Comparison of ENCODE assay signal across 1 cellular context in the genomic region with DNA sequence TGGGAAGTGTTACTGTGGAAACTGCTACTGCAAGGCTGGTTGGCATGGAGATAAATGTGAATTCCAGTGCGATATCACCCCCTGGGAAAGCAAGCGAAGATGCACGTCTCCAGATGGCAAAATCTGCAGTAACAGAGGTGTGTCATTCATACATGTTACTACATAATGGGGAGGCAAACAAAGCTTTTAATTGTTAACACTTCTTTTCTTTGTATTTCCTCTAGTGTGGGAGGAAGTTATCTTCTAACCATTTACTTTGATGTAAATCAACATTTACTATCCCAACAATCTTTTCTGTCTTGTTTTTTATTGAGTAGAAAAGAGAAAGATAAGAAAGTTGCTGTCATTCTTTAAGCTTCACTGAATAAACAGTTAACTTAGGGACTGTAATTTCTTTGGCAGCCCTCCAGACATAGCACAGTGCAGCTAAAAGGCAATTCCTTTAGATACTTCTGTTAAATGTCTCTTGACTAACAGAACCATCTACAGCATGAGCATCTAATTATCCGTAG.
TF ChIP-seq lines count a peak whose summit lies in the region.

No MANE protein-coding gene starts in this region.

TF ChIP-seq in SK-N-SH, 30 proteins besides CTCF, POLR2A, EP300 and RAD21 (continued from another document):
- TF ChIP-seq, protein P1, sequence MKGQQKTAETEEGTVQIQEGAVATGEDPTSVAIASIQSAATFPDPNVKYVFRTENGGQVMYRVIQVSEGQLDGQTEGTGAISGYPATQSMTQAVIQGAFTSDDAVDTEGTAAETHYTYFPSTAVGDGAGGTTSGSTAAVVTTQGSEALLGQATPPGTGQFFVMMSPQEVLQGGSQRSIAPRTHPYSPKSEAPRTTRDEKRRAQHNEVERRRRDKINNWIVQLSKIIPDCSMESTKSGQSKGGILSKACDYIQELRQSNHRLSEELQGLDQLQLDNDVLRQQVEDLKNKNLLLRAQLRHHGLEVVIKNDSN (IDR thresholded peaks at IDR 0.05; ENCODE audit: borderline replicate concordance, low read depth) = no peak
- TF ChIP-seq CHD2 (IDR thresholded peaks at IDR 0.05; ENCODE audit: low read length, partially characterized antibody) = no peak
- peak; percentile 53; the same call in 1 of the 2 replicates for TF ChIP-seq NFIC (IDR thresholded peaks at IDR 0.05; ENCODE audit: borderline replicate concordance)
- no peak for TF ChIP-seq MXI1 (IDR thresholded peaks at IDR 0.05; ENCODE audit: low read depth, low read length)
- TF ChIP-seq, protein P2, sequence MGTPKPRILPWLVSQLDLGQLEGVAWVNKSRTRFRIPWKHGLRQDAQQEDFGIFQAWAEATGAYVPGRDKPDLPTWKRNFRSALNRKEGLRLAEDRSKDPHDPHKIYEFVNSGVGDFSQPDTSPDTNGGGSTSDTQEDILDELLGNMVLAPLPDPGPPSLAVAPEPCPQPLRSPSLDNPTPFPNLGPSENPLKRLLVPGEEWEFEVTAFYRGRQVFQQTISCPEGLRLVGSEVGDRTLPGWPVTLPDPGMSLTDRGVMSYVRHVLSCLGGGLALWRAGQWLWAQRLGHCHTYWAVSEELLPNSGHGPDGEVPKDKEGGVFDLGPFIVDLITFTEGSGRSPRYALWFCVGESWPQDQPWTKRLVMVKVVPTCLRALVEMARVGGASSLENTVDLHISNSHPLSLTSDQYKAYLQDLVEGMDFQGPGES (IDR thresholded peaks at IDR 0.05; ENCODE audit: low read depth, low read length) = no peak
- TF ChIP-seq, protein P3, sequence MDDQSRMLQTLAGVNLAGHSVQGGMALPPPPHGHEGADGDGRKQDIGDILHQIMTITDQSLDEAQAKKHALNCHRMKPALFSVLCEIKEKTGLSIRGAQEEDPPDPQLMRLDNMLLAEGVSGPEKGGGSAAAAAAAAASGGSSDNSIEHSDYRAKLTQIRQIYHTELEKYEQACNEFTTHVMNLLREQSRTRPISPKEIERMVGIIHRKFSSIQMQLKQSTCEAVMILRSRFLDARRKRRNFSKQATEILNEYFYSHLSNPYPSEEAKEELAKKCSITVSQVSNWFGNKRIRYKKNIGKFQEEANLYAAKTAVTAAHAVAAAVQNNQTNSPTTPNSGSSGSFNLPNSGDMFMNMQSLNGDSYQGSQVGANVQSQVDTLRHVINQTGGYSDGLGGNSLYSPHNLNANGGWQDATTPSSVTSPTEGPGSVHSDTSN (IDR thresholded peaks at IDR 0.05) = peak; percentile 29; the same call in 1 of the 2 replicates
